Comparison of ENCODE assay signal across 1 cellular context in genomic region chr3:125050486-125051172, GRCh38.
TF ChIP-seq lines count a peak whose summit lies in the region.

No MANE protein-coding gene starts in this region.

TF ChIP-seq in GM12878, 131 proteins besides CTCF, POLR2A, EP300 and RAD21 (continued from another document):
- TF ChIP-seq E2F8 (IDR thresholded peaks at IDR 0.05; ENCODE audit: low read depth, partially characterized antibody) (no peak), JUND (IDR thresholded peaks at IDR 0.05; ENCODE audit: low read depth, low read length) (no peak), TCF3 (IDR thresholded peaks at IDR 0.05; ENCODE audit: borderline replicate concordance, insufficient read depth, low read depth, low read length) (no peak), SMARCA5 (IDR thresholded peaks at IDR 0.05) (no peak), ZNF207 (IDR thresholded peaks at IDR 0.05; ENCODE audit: borderline replicate concordance) (no peak), MEF2A (IDR thresholded peaks at IDR 0.05; ENCODE audit: insufficient read depth, low read depth, low read length) (no peak), GATAD2B (conservative IDR thresholded peaks at IDR 0.05; ENCODE audit: low read depth) (no peak), BRCA1 (IDR thresholded peaks at IDR 0.05; ENCODE audit: low read depth, low read length) (no peak)
TF ChIP-seq in GM12878: peak in this region for 0.
